Comparison of ENCODE assay signal across 23 cellular contexts in the genomic region with DNA sequence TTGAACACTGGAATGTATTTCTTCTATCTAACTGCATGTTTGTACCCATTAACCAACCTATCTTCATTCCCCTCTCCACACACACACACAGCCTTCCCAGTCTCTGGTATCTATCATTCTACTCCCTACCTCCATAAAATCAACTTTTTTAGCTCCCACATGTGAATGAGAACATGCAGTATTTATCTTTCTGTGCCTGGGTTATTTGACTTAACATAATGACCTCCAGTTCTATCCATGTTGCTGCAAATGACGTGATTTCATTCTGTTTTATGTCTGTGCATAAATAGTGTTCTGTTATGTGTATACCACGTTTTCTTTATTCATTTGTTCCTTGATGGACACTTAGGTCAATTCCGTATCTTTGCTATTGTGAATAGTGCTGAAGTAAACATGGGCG. TPM values are rescaled to one million over a fixed set of nuclear protein-coding genes. Genes with fewer than 3 reads are reported as not detected.
DNase-seq lines count a peak whose midpoint lies in the region; FAIRE-seq and TF ChIP-seq lines count a peak whose summit lies in the region.
"Had no signal": no experiment of that assay in that cellular context is flagged by ENCODE, and none has a peak within 500 bp of the region (broad histone marks: within the 10 kb centered on the region; RNA-seq: fewer than 3 reads in every experiment).

No MANE protein-coding gene starts in this region.

- no peak for TF ChIP-seq EP300 in ovary (IDR thresholded peaks at IDR 0.05)

- H3K27me3 ChIP-seq in esophagus squamous epithelium (no peaks in the 10 kb centered on the region), dorsolateral prefrontal cortex (no peaks in the 10 kb centered on the region), ovary (no peaks in the 10 kb centered on the region)
- H3K27me3 ChIP-seq: BE2C; BLaER1 treated with 17β-estradiol and CSF1 and Interleukin-3, amounts not matched to agents 10 nM and 100 nM had no signal

- no peaks in the 10 kb centered on the region for H3K27me3 Mint-ChIP-seq in progenitor cell of endocrine pancreas
- H3K27me3 Mint-ChIP-seq: CD4-positive, alpha-beta memory T cell had no signal

- intact Hi-C loops in esophagus squamous epithelium (cut with DNase I) (no loop called here), dorsolateral prefrontal cortex (cut with DNase I) (loop anchor here (2.0 to 10.0 kb wide), 3 partner anchors 40 to 358 kb away; a partner anchor contains a TSS), ovary (cut with DNase I) (no loop called here)

- H3K36me3 ChIP-seq in esophagus squamous epithelium (no peaks in the 10 kb centered on the region), ovary (no peaks in the 10 kb centered on the region)
- H3K36me3 ChIP-seq: BE2C had no signal

- TF ChIP-seq POLR2A in H54 (IDR thresholded peaks at IDR 0.05; ENCODE audit: low read depth, low read length): no peak
- no peak for TF ChIP-seq POLR2A in esophagus squamous epithelium (IDR thresholded peaks at IDR 0.05)
- no peak for TF ChIP-seq POLR2A in ovary (IDR thresholded peaks at IDR 0.05)

- peak overlapping the region; percentile 9 for H3K27ac Mint-ChIP-seq in progenitor cell of endocrine pancreas

- H3K4me3 Mint-ChIP-seq in progenitor cell of endocrine pancreas (ENCODE audit: low read depth): no peak overlapping the region
- H3K4me3 Mint-ChIP-seq: CD14-positive monocyte had no signal

- DNase-seq in H54 (ENCODE audit: insufficient read length, low spot score): no peak
- DNase-seq in fibroblast of villous mesenchyme (ENCODE audit: low read depth): peak; percentile 59
- DNase-seq in progenitor cell of endocrine pancreas (ENCODE audit: low spot score, unreplicated experiment): no peak
- DNase-seq in esophagus squamous epithelium (lab: John Stamatoyannopoulos, UW): no peak
- no peak for DNase-seq in dorsolateral prefrontal cortex
- no peak for DNase-seq in ovary
- DNase-seq in NCI-H1092 (lab: John Stamatoyannopoulos, UW): no peak
- DNase-seq: 8988T; ACHN; AML-193; BE2C; Calu3; CD4-positive, alpha-beta memory T cell; COR-L47; DND-41; GOT3; H7; HCEC 1CT had no signal

- WGBS in esophagus squamous epithelium, 2 donors: 58 to 60% methylated on average over 4 of the region's 4 CpGs
- WGBS in ovary, 3 donors: 50 to 64% (median 62%) methylated on average over 4 of the region's 4 CpGs

- peaks cover 4% of the 10 kb centered on the region for H3K4me1 Mint-ChIP-seq in progenitor cell of endocrine pancreas (ENCODE audit: low read depth)

- no peaks in the 10 kb centered on the region for H3K9me3 ChIP-seq in esophagus squamous epithelium
- H3K9me3 ChIP-seq in ovary: no peaks in the 10 kb centered on the region
- H3K9me3 ChIP-seq: A549, BE2C had no signal

- H3K27ac ChIP-seq in esophagus squamous epithelium (no peak overlapping the region), dorsolateral prefrontal cortex (peak overlapping the region in 11 of 59 donors; percentile 6 to 84 (median 68)), ovary (no peak overlapping the region)

- peak; percentile 27 for FAIRE-seq in H54 (lab: Jason Lieb, UNC)
- FAIRE-seq: A549, G401.6, GM12892 had no signal

- peaks cover 35% of the 10 kb centered on the region for H3K9me3 Mint-ChIP-seq in progenitor cell of endocrine pancreas (ENCODE audit: low read depth)

- peaks cover 0 to 20% (median 6%) of the 10 kb centered on the region in 3 donors for H3K4me1 ChIP-seq in esophagus squamous epithelium
- peaks cover 3% of the 10 kb centered on the region for H3K4me1 ChIP-seq in ovary (ENCODE audit: insufficient read depth)
- H3K4me1 ChIP-seq: BE2C had no signal

- TF ChIP-seq CTCF in fibroblast of villous mesenchyme (IDR thresholded peaks at IDR 0.05; ENCODE audit: insufficient read depth, low read depth, low read length) (no peak), progenitor cell of endocrine pancreas (IDR thresholded peaks at IDR 0.05; ENCODE audit: unreplicated experiment) (no peak), esophagus squamous epithelium (IDR thresholded peaks at IDR 0.05) (no peak), dorsolateral prefrontal cortex (IDR thresholded peaks at IDR 0.05 in 54 of 56, conservative IDR thresholded peaks at IDR 0.05 in 2 of 56; ENCODE audit: low read depth in 1 of 56, partially characterized antibody in 56 of 56) (no peak), ovary (IDR thresholded peaks at IDR 0.05) (no peak)

- H3K36me3 Mint-ChIP-seq in progenitor cell of endocrine pancreas (ENCODE audit: insufficient read depth): peaks cover 59% of the 10 kb centered on the region
- H3K36me3 Mint-ChIP-seq: CD4-positive, alpha-beta memory T cell had no signal

- no peak overlapping the region for H3K4me3 ChIP-seq in fibroblast of villous mesenchyme (ENCODE audit: low read depth, low read length)
- H3K4me3 ChIP-seq in esophagus squamous epithelium: no peak overlapping the region
- no peak overlapping the region for H3K4me3 ChIP-seq in dorsolateral prefrontal cortex
- H3K4me3 ChIP-seq in ovary: no peak overlapping the region
- H3K4me3 ChIP-seq: A549 had no signal

RNA-seq across cellular contexts. Expression of a gene that starts 38.7 kb away (rescaled TPM):
- total RNA-seq in fibroblast of villous mesenchyme: 156 and 163 TPM in 2 replicates
- total RNA-seq in progenitor cell of endocrine pancreas: 38.6 and 47.5 TPM in 2 replicates
- 10 to 100 TPM in 3 of 4 donors, 1 to 10 TPM in 1; 7.6 to 64.2 (median 42.4) TPM for total RNA-seq in esophagus squamous epithelium
- total RNA-seq in dorsolateral prefrontal cortex: 100 to 1,000 TPM in 1 of 120 experiments, 10 to 100 TPM in 119; 39.8 to 104 (median 62.7) TPM
- total RNA-seq in ovary: 100 to 1,000 TPM in 5 of 7 donors, 10 to 100 TPM in 2; 94.0 to 154 (median 110) TPM
- polyA plus RNA-seq in ovary: 100 to 1,000 TPM; 161 to 219 TPM

Comparison
In these comparisons a context has a peak if more than half of its experiments do, and no peak if none do; other contexts are left out.
1. intact Hi-C loops: an anchor here in dorsolateral prefrontal cortex (2.0 to 10.0 kb wide); none called in esophagus squamous epithelium and ovary.